Comparison of ENCODE assay signal across 23 cellular contexts in the genomic region with DNA sequence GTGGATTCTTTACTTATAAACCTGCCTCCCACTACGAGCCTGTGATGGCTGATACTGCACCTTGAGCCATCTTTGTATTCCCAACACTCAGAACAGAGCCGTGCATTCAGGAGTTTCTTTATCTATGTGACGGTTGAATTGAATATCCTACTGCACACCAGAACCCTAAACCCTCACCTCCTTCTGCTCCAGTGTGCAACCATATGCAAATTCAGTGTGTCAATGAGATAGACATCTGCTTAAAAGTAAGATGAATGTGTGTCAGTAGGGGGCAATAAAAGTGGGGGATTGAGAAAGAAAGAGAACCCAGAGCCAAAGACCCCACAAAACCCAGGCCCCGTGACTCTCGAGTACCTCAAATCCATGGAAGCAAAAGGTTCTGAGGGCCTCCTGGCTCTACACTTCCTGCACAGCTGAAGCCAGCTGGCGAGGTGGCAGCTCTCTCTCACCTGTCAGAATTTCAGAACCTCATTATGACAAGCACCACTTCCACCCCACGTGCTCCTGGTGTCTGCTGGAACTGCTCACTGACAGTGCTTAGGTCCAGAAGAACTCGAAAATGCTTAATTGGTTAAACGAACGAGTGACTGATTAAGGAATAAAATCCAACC.
A peak's percentile ranks its signal among the peaks of the same experiment; 100 is the strongest.
DNase-seq lines count a peak whose midpoint lies in the region; ATAC-seq, FAIRE-seq and TF ChIP-seq lines count a peak whose summit lies in the region.
"Had no signal": no experiment of that assay in that cellular context is flagged by ENCODE, and none has a peak within 500 bp of the region (broad histone marks: within the 10 kb centered on the region; RNA-seq: fewer than 3 reads in every experiment).

No MANE protein-coding gene starts in this region.

- peak overlapping the region; percentile 48 for H3K4me2 ChIP-seq in DOHH2 (ENCODE audit: low read length)
- H3K4me2 ChIP-seq: neural progenitor cell had no signal

- no peak for TF ChIP-seq CTCF in DOHH2 (IDR thresholded peaks at IDR 0.05; ENCODE audit: low read depth, low read length, poor library complexity, severe bottlenecking)

- no peaks in the 10 kb centered on the region for H4K20me1 ChIP-seq in DOHH2 (ENCODE audit: control insufficient read depth, insufficient read depth, low read depth, low read length)

- no peak overlapping the region for H3K27ac ChIP-seq in DOHH2 (ENCODE audit: low read depth, low read length)
- H3K27ac ChIP-seq: neural progenitor cell, Peyer's patch, testis had no signal

- no peaks in the 10 kb centered on the region for H3K27me3 ChIP-seq in DOHH2 (ENCODE audit: control insufficient read depth, low read length)
- H3K27me3 ChIP-seq: neural progenitor cell, Peyer's patch, testis had no signal

- H3K4me1 ChIP-seq in DOHH2 (ENCODE audit: control insufficient read depth, low read length), result peaks cover 22% of the 10 kb centered on the region
- H3K4me1 ChIP-seq: Peyer's patch, testis had no signal

- H3F3A ChIP-seq in DOHH2 (ENCODE audit: control insufficient read depth, insufficient read depth), result no peaks in the 10 kb centered on the region

- no peaks in the 10 kb centered on the region for H3K9me2 ChIP-seq in DOHH2 (replicated peaks; ENCODE audit: control insufficient read depth, low read length)

- peak overlapping the region; percentile 18 for H3K4me3 ChIP-seq in DOHH2 (ENCODE audit: low read length)
- H3K4me3 ChIP-seq: neural progenitor cell, Peyer's patch, testis had no signal

- DNase-seq in GM18507 (ENCODE audit: extremely low spot score, insufficient read length, low read depth) (no peak), NCI-H526 (lab: John Stamatoyannopoulos, UW) (peak; percentile 85 to 86), foreskin melanocyte (no peak), NCI-H2171 treated with DMSO at 0.1 percent for 48 hours (lab: John Stamatoyannopoulos, UW) (no peak)
- DNase-seq: ACHN; activated naive CD4-positive, alpha-beta T cell treated with anti-CD3 and anti-CD28 coated beads, Interleukin-2, amount 10 ng/mL, durations not matched to agents 7 days and 5 days; activated T-cell treated with anti-CD3 and anti-CD28 coated beads, Interleukin-2, amount 50 U/mL, for 1 hour; aorta; C1 segment of cervical spinal cord; erythroblast; IMR-90; islet precursor cell; NCI-H1417 treated with DMSO at 0.1 percent for 48 hours; Peyer's patch; stimulated activated CD4-positive, alpha-beta T cell treated with anti-CD3 and anti-CD28 coated beads, Interleukin-1b, Interleukin-23, amount 100 ng/mL, for 48 hours; stimulated activated naive B cell treated with anti-CD40 and anti-IgM and Interleukin-4, amounts not matched to agents 10 μg/mL and 1 μg/mL and 100 μg/mL, for 72 hours; testis had no signal

- H3K9me3 ChIP-seq in DOHH2 (ENCODE audit: control insufficient read depth, insufficient read depth, low read length), result no peaks in the 10 kb centered on the region
- H3K9me3 ChIP-seq: Peyer's patch, testis had no signal

- peak; percentile 52 for FAIRE-seq in GM18507 (lab: Jason Lieb, UNC)
- FAIRE-seq: frontal cortex had no signal

- no peaks in the 10 kb centered on the region for H3K36me3 ChIP-seq in DOHH2 (ENCODE audit: control insufficient read depth, low read length)
- H3K36me3 ChIP-seq: neural progenitor cell, Peyer's patch had no signal

- no peaks in the 10 kb centered on the region for H3K79me2 ChIP-seq in DOHH2 (ENCODE audit: control insufficient read depth, low read length)

- peak; percentile 71 for ATAC-seq in GM21526 (IDR thresholded peaks at IDR 0.05; ENCODE audit: low FRiP score, unreplicated experiment)
- no peak for ATAC-seq in HG03521 (IDR thresholded peaks at IDR 0.05; ENCODE audit: unreplicated experiment)
- ATAC-seq in HG03280 (IDR thresholded peaks at IDR 0.05; ENCODE audit: unreplicated experiment), result no peak
- ATAC-seq: stimulated activated naive B cell treated with anti-CD40 and anti-IgM and Interleukin-4, amounts not matched to agents 10 μg/mL and 1 μg/mL and 100 μg/mL, for 72 hours had no signal

Comparison
In these comparisons a context has a peak if more than half of its experiments do, and no peak if none do; other contexts are left out.
1. DNase-seq: peak in NCI-H526 (2 of 2); none in GM18507 (single experiment), foreskin melanocyte (single experiment) and NCI-H2171 treated with DMSO at 0.1 percent for 48 hours (single experiment).